ENCODE assay signal across 1 cellular context in genomic region chr6:169800668-169801395, GRCh38.
A peak's percentile ranks its signal among the peaks of the same experiment; 100 is the strongest.
TF ChIP-seq lines count a peak whose summit lies in the region.

No MANE protein-coding gene starts in this region.

TF ChIP-seq in HepG2, 621 proteins besides CTCF, POLR2A, EP300 and RAD21 (continued from another document and continues in another):
- TF ChIP-seq MXD1 (CRISPR knock-in tag; IDR thresholded peaks at IDR 0.05): peak; percentile 73; the same call in 1 of the 2 replicates
- TF ChIP-seq ZKSCAN1 (IDR thresholded peaks at IDR 0.05; ENCODE audit: low read length): no peak
- TF ChIP-seq ZNF17 (CRISPR knock-in tag; IDR thresholded peaks at IDR 0.05): no peak
- TF ChIP-seq ZNF788 (CRISPR knock-in tag; IDR thresholded peaks at IDR 0.05; ENCODE audit: borderline replicate concordance): peak; percentile 85
- no peak for TF ChIP-seq MBD4 (IDR thresholded peaks at IDR 0.05; ENCODE audit: borderline replicate concordance, low read length)
- peak; percentile 32; the same call in 1 of the 2 replicates for TF ChIP-seq MAFF (IDR thresholded peaks at IDR 0.05; ENCODE audit: low read depth, low read length)
- TF ChIP-seq RXRB (CRISPR knock-in tag; IDR thresholded peaks at IDR 0.05; ENCODE audit: borderline replicate concordance): peak; percentile 59
- peak; percentile 43 to 69; a peak in 2 of 4 replicates for TF ChIP-seq KLF16 (CRISPR knock-in tag; IDR thresholded peaks at IDR 0.05)
- TF ChIP-seq BHLHE40 (IDR thresholded peaks at IDR 0.05; ENCODE audit: low read length): 0 out of 2 replicates have a peak, but pooled peaks have one; percentile 40
- TF ChIP-seq ZNF44 (CRISPR knock-in tag; IDR thresholded peaks at IDR 0.05): peak; percentile 74; the same call in 1 of the 2 replicates
- no peak for TF ChIP-seq ZNF660 (CRISPR knock-in tag; IDR thresholded peaks at IDR 0.05; ENCODE audit: borderline replicate concordance, low read depth)
- TF ChIP-seq ZUFSP (CRISPR knock-in tag; IDR thresholded peaks at IDR 0.05; ENCODE audit: borderline replicate concordance): no peak
- no peak for TF ChIP-seq ZBTB26 (CRISPR knock-in tag; IDR thresholded peaks at IDR 0.05; ENCODE audit: borderline replicate concordance)
- no peak; the same call in 1 of the 2 replicates for TF ChIP-seq ETV6 (CRISPR knock-in tag; conservative IDR thresholded peaks at IDR 0.05)
- TF ChIP-seq NFIC (IDR thresholded peaks at IDR 0.05; ENCODE audit: low read length): peak; percentile 75; the same call in 1 of the 2 replicates
- no peak; the same call in none of the 2 replicates for TF ChIP-seq GABPB1 (CRISPR knock-in tag; IDR thresholded peaks at IDR 0.05)
- TF ChIP-seq CREBL2 (CRISPR knock-in tag; IDR thresholded peaks at IDR 0.05; ENCODE audit: borderline replicate concordance): no peak
- TF ChIP-seq ZBTB37 (CRISPR knock-in tag; IDR thresholded peaks at IDR 0.05): peak; percentile 38; the same call in 1 of the 2 replicates
- peak; percentile 96 for TF ChIP-seq SSRP1 (CRISPR knock-in tag; IDR thresholded peaks at IDR 0.05)
- TF ChIP-seq PHF21A (CRISPR knock-in tag; IDR thresholded peaks at IDR 0.05): peak; percentile 93
- TF ChIP-seq SATB2 (CRISPR knock-in tag; IDR thresholded peaks at IDR 0.05): no peak
- TF ChIP-seq HMGXB3 (CRISPR knock-in tag; IDR thresholded peaks at IDR 0.05; ENCODE audit: borderline replicate concordance): no peak; the same call in 1 of the 2 replicates
- no peak; the same call in 1 of the 2 replicates for TF ChIP-seq RARA (CRISPR knock-in tag; IDR thresholded peaks at IDR 0.05)
- peak; percentile 94; the same call in 1 of the 2 replicates for TF ChIP-seq CBX5 (CRISPR knock-in tag; IDR thresholded peaks at IDR 0.05; ENCODE audit: borderline replicate concordance)
- TF ChIP-seq ARID3A (IDR thresholded peaks at IDR 0.05; ENCODE audit: low read depth, low read length): 0 out of 2 replicates have a peak, but pooled peaks have one; percentile 15
- TF ChIP-seq MLX (CRISPR knock-in tag; IDR thresholded peaks at IDR 0.05): no peak; the same call in 1 of the 2 replicates
- TF ChIP-seq JUND (CRISPR knock-in tag; IDR thresholded peaks at IDR 0.05): peak; percentile 92
- TF ChIP-seq NKX3-1 (CRISPR knock-in tag; IDR thresholded peaks at IDR 0.05): peak; percentile 59; the same call in 1 of the 2 replicates
- TF ChIP-seq STAT5B (CRISPR knock-in tag; IDR thresholded peaks at IDR 0.05): 0 out of 2 replicates have a peak, but pooled peaks have one; percentile 17
- no peak for TF ChIP-seq SP140L (CRISPR knock-in tag; IDR thresholded peaks at IDR 0.05; ENCODE audit: borderline replicate concordance)
- no peak for TF ChIP-seq PHB2 (IDR thresholded peaks at IDR 0.05; ENCODE audit: partially characterized antibody)
- TF ChIP-seq ZNF784 (CRISPR knock-in tag; IDR thresholded peaks at IDR 0.05; ENCODE audit: borderline replicate concordance): peak; percentile 88
- peak; percentile 22 for TF ChIP-seq ZNF205 (CRISPR knock-in tag; IDR thresholded peaks at IDR 0.05)
- peak; percentile 77 for TF ChIP-seq ZFY (CRISPR knock-in tag; IDR thresholded peaks at IDR 0.05)
- no peak for TF ChIP-seq GTF2F1 (IDR thresholded peaks at IDR 0.05; ENCODE audit: low read length)
- peak; percentile 70 for TF ChIP-seq NR2F6 (IDR thresholded peaks at IDR 0.05)
- TF ChIP-seq NR2F6 (CRISPR knock-in tag; IDR thresholded peaks at IDR 0.05): peak; percentile 64
- peak; percentile 91; the same call in 1 of the 2 replicates for TF ChIP-seq SRY (CRISPR knock-in tag; IDR thresholded peaks at IDR 0.05)
- TF ChIP-seq ATF5 (CRISPR knock-in tag; IDR thresholded peaks at IDR 0.05; ENCODE audit: low read depth): 0 out of 2 replicates have a peak, but pooled peaks have one; percentile 64
- no peak for TF ChIP-seq WIZ (CRISPR knock-in tag; IDR thresholded peaks at IDR 0.05)
- TF ChIP-seq HOXA7 (CRISPR knock-in tag; IDR thresholded peaks at IDR 0.05): no peak
- no peak for TF ChIP-seq ZFAT (CRISPR knock-in tag; conservative IDR thresholded peaks at IDR 0.05)
- TF ChIP-seq THAP8 (CRISPR knock-in tag; IDR thresholded peaks at IDR 0.05; ENCODE audit: borderline replicate concordance): no peak
- TF ChIP-seq U2AF2 (IDR thresholded peaks at IDR 0.05; ENCODE audit: low read depth, low read length): no peak
- no peak for TF ChIP-seq MTA3 (CRISPR knock-in tag; IDR thresholded peaks at IDR 0.05)
- peak; percentile 55; the same call in 1 of the 2 replicates for TF ChIP-seq HHEX (CRISPR knock-in tag; IDR thresholded peaks at IDR 0.05)
- TF ChIP-seq ZBTB33 (CRISPR knock-in tag; IDR thresholded peaks at IDR 0.05): peak; percentile 47; the same call in 1 of the 2 replicates
- TF ChIP-seq ZNF773 (CRISPR knock-in tag; IDR thresholded peaks at IDR 0.05; ENCODE audit: borderline replicate concordance): 0 out of 2 replicates have a peak, but pooled peaks have one; percentile 70
